Comparison of ENCODE assay signal across 20 cellular contexts in the genomic region with DNA sequence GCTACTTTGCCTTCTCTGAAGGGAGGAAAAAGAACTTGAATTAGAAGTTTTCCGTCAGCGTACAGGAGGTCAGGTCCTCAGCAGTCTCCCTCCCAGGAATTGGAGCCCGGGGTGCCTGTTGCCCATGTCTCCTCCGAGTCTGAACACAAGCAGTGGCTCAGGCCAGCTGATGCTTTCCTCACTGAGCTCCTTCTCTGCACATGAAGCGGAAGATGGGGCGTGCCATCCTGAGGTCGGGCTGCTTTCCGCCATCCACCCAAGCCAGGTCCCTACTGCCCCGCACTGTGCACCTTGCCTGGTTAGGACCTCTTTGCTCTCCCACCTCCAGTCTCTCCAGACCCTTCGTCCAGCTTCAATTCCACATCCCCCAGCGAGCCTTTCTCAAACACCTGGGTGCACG.
DNase-seq lines count a peak whose midpoint lies in the region; ATAC-seq and TF ChIP-seq lines count a peak whose summit lies in the region.
"Had no signal": no experiment of that assay in that cellular context is flagged by ENCODE, and none has a peak within 500 bp of the region (broad histone marks: within the 10 kb centered on the region; RNA-seq: fewer than 3 reads in every experiment).

No MANE protein-coding gene starts in this region.

- peaks cover 91% of the 10 kb centered on the region for H3K36me3 ChIP-seq in endodermal cell (ENCODE audit: control insufficient read depth, insufficient read depth, low read length)
- no peaks in the 10 kb centered on the region for H3K36me3 ChIP-seq in A673 (ENCODE audit: insufficient read depth, low read length, poor library complexity, severe bottlenecking)
- H3K36me3 ChIP-seq: thyroid gland, WERI-Rb-1 had no signal

- CTCF ChIA-PET in activated CD8-positive, alpha-beta T cell treated with anti-CD3 and anti-CD28 coated beads for 36 hours (lab: Charles Lee), result no interaction called here
- CTCF ChIA-PET in WTC11 (lab: Charles Lee), result no interaction called here
- CTCF ChIA-PET in A673 (lab: Charles Lee), result no interaction called here

- POLR2A ChIA-PET in activated CD8-positive, alpha-beta T cell treated with anti-CD3 and anti-CD28 coated beads for 36 hours (lab: Charles Lee), result interaction anchor here (0.9 kb wide), 1 partner anchor 19 kb away, joined by 3 read pairs; no protein-coding TSS in a partner anchor
- POLR2A ChIA-PET in WTC11 (lab: Charles Lee), result no interaction called here
- POLR2A ChIA-PET in A673 (lab: Charles Lee; ENCODE audit: low non-redundant PET), result no interaction called here

- WGBS in endodermal cell (ENCODE audit: insufficient coverage in 1 of 2, insufficient read length in 1 of 2), 2 experiments, result 97 to 98% methylated on average over 8 to 12 of the region's 12 CpGs

- peak overlapping the region; percentile 74 to 86 for H3K27ac Mint-ChIP-seq in activated naive CD4-positive, alpha-beta T cell treated with anti-CD3 and anti-CD28 coated beads, Interleukin-2, amount 50 U/mL, for 72 hours
- H3K27ac Mint-ChIP-seq in activated CD8-positive, alpha-beta T cell treated with anti-CD3 and anti-CD28 coated beads for 36 hours, result peak overlapping the region; percentile 77
- H3K27ac Mint-ChIP-seq in endodermal cell (peak overlapping the region; percentile 39), WTC11 (no peak overlapping the region; the same call in 1 of the 2 replicates)
- H3K27ac Mint-ChIP-seq: activated CD8-positive, alpha-beta memory T cell treated with anti-CD3 and anti-CD28 coated beads, Interleukin-2, amount 10 ng/mL, durations not matched to agents 7 days and 5 days; nephron had no signal

- ATAC-seq in activated naive CD4-positive, alpha-beta T cell treated with anti-CD3 and anti-CD28 coated beads, Interleukin-2, amount 50 U/mL, for 72 hours, result no peak
- no peak for ATAC-seq in activated CD8-positive, alpha-beta T cell treated with anti-CD3 and anti-CD28 coated beads for 36 hours
- no peak for ATAC-seq in WTC11
- ATAC-seq: activated CD8-positive, alpha-beta memory T cell treated with anti-CD3 and anti-CD28 coated beads, Interleukin-2, amount 10 ng/mL, durations not matched to agents 7 days and 5 days; HCT116 had no signal

- no peak for TF ChIP-seq CTCF in activated CD8-positive, alpha-beta T cell treated with anti-CD3 and anti-CD28 coated beads for 36 hours (IDR thresholded peaks at IDR 0.05)
- TF ChIP-seq CTCF in endodermal cell (conservative IDR thresholded peaks at IDR 0.05) (no peak), WTC11 (IDR thresholded peaks at IDR 0.05) (no peak), A673 (conservative IDR thresholded peaks at IDR 0.05; ENCODE audit: low read depth, low read length) (no peak)

- H3K27me3 ChIP-seq in endodermal cell (ENCODE audit: control insufficient read depth, insufficient read depth, low read length, poor library complexity, severe bottlenecking) (no peaks in the 10 kb centered on the region), A673 (replicated peaks; ENCODE audit: insufficient read depth, low read depth, low read length, poor library complexity) (peaks cover 90% of the 10 kb centered on the region)
- H3K27me3 ChIP-seq: sigmoid colon, thyroid gland had no signal

- intact Hi-C loops in activated CD8-positive, alpha-beta T cell treated with anti-CD3 and anti-CD28 coated beads for 36 hours (cut with micrococcal nuclease), result no loop called here
- intact Hi-C loops in A673 (cut with micrococcal nuclease; ENCODE audit: unreplicated experiment), result no loop called here

- H3K9me3 ChIP-seq in endodermal cell (ENCODE audit: control insufficient read depth, low read length) (no peaks in the 10 kb centered on the region), A673 (ENCODE audit: low read depth, low read length, poor library complexity, severe bottlenecking) (no peaks in the 10 kb centered on the region)
- H3K9me3 ChIP-seq: Caco-2, sigmoid colon, thyroid gland had no signal

- no peak overlapping the region for H3K4me3 ChIP-seq in endodermal cell (ENCODE audit: low read length)
- H3K4me3 ChIP-seq in A673 (ENCODE audit: low read depth, low read length, poor library complexity, severe bottlenecking), result no peak overlapping the region
- H3K4me3 ChIP-seq: sigmoid colon, thyroid gland had no signal

- no peak overlapping the region for H3K27ac ChIP-seq in endodermal cell (ENCODE audit: low read depth, low read length)
- no peak overlapping the region for H3K27ac ChIP-seq in A673 (ENCODE audit: low read depth, low read length, poor library complexity, severe bottlenecking)
- H3K27ac ChIP-seq: sigmoid colon, thyroid gland, WERI-Rb-1 had no signal

- no peaks in the 10 kb centered on the region for H3K9me3 Mint-ChIP-seq in activated naive CD4-positive, alpha-beta T cell treated with anti-CD3 and anti-CD28 coated beads, Interleukin-2, amount 50 U/mL, for 72 hours
- H3K9me3 Mint-ChIP-seq in activated CD8-positive, alpha-beta T cell treated with anti-CD3 and anti-CD28 coated beads for 36 hours, result no peaks in the 10 kb centered on the region
- H3K9me3 Mint-ChIP-seq in endodermal cell, result no peaks in the 10 kb centered on the region
- no peaks in the 10 kb centered on the region for H3K9me3 Mint-ChIP-seq in WTC11
- H3K9me3 Mint-ChIP-seq: nephron had no signal

- H3K9ac ChIP-seq in endodermal cell (ENCODE audit: extremely low read depth, low read length, poor library complexity, severe bottlenecking), result no peak overlapping the region

- no peaks in the 10 kb centered on the region for H3K27me3 Mint-ChIP-seq in activated CD8-positive, alpha-beta T cell treated with anti-CD3 and anti-CD28 coated beads for 36 hours
- H3K27me3 Mint-ChIP-seq in endodermal cell (ENCODE audit: insufficient read depth), result no peaks in the 10 kb centered on the region
- no peaks in the 10 kb centered on the region for H3K27me3 Mint-ChIP-seq in WTC11 (ENCODE audit: low read depth)
- H3K27me3 Mint-ChIP-seq: activated CD8-positive, alpha-beta memory T cell treated with anti-CD3 and anti-CD28 coated beads, Interleukin-2, amount 10 ng/mL, durations not matched to agents 7 days and 5 days had no signal

- H3K4me3 Mint-ChIP-seq in activated CD8-positive, alpha-beta T cell treated with anti-CD3 and anti-CD28 coated beads for 36 hours, result no peak overlapping the region
- H3K4me3 Mint-ChIP-seq in endodermal cell, result no peak overlapping the region
- no peak overlapping the region for H3K4me3 Mint-ChIP-seq in WTC11
- H3K4me3 Mint-ChIP-seq: activated CD8-positive, alpha-beta memory T cell treated with anti-CD3 and anti-CD28 coated beads, Interleukin-2, amount 10 ng/mL, durations not matched to agents 7 days and 5 days; nephron had no signal

- no peak for DNase-seq in activated naive CD4-positive, alpha-beta T cell treated with anti-CD3 and anti-CD28 coated beads, Interleukin-2, amount 50 U/mL, for 72 hours (ENCODE audit: low spot score in 2 of 2)
- DNase-seq in activated naive CD4-positive, alpha-beta T cell (lab: John Stamatoyannopoulos, UW), result no peak
- DNase-seq in activated CD8-positive, alpha-beta T cell treated with anti-CD3 and anti-CD28 coated beads for 36 hours, result no peak
- no peak for DNase-seq in endodermal cell
- no peak for DNase-seq in stimulated activated naive CD4-positive, alpha-beta T cell treated with Interleukin-2 at 50 U/mL for 16 hours (lab: John Stamatoyannopoulos, UW)
- no peak for DNase-seq in WTC11 (ENCODE audit: low spot score)
- DNase-seq in A673 (ENCODE audit: low spot score), result no peak
- no peak for DNase-seq in anterior cingulate cortex (lab: John Stamatoyannopoulos, UW)
- DNase-seq: activated CD8-positive, alpha-beta memory T cell treated with anti-CD3 and anti-CD28 coated beads, Interleukin-2, amount 10 ng/mL, durations not matched to agents 7 days and 5 days; activated gamma-delta T cell; Caco-2; mammary epithelial cell; NCI-H1105 treated with DMSO at 0.1 percent for 48 hours; NCI-H2081; NCI-H510A; sigmoid colon; thyroid gland; WERI-Rb-1 had no signal

- H3K4me1 ChIP-seq in endodermal cell (ENCODE audit: control insufficient read depth, insufficient read depth, low read length) (no peaks in the 10 kb centered on the region), A673 (ENCODE audit: insufficient read depth, low read length, poor library complexity, severe bottlenecking) (no peaks in the 10 kb centered on the region)
- H3K4me1 ChIP-seq: Caco-2, thyroid gland had no signal

- BruUV-seq in A673 (replicated peaks; lab: Mats Ljungman, UMichigan), result no TSS peak

- peaks cover 62% of the 10 kb centered on the region for H3K4me1 Mint-ChIP-seq in activated CD8-positive, alpha-beta T cell treated with anti-CD3 and anti-CD28 coated beads for 36 hours (ENCODE audit: low read depth)
- no peaks in the 10 kb centered on the region for H3K4me1 Mint-ChIP-seq in endodermal cell
- peaks cover 17% of the 10 kb centered on the region for H3K4me1 Mint-ChIP-seq in WTC11

- H3K36me3 Mint-ChIP-seq in activated naive CD4-positive, alpha-beta T cell treated with anti-CD3 and anti-CD28 coated beads, Interleukin-2, amount 50 U/mL, for 72 hours, result peaks cover 16 to 32% of the 10 kb centered on the region in 2 donors
- H3K36me3 Mint-ChIP-seq in activated CD8-positive, alpha-beta T cell treated with anti-CD3 and anti-CD28 coated beads for 36 hours (ENCODE audit: low read depth), result peaks cover 73% of the 10 kb centered on the region
- H3K36me3 Mint-ChIP-seq in endodermal cell (ENCODE audit: low read depth), result peaks cover 68% of the 10 kb centered on the region
- peaks cover 18% of the 10 kb centered on the region; the same call in 1 of the 2 replicates for H3K36me3 Mint-ChIP-seq in WTC11

TF ChIP-seq in WTC11, 78 proteins besides CTCF, POLR2A, EP300 and RAD21 (continues in another document):
- TF ChIP-seq ZBTB21 (CRISPR knock-in tag; IDR thresholded peaks at IDR 0.05; ENCODE audit: borderline replicate concordance) (no peak), GABPB1 (CRISPR knock-in tag; IDR thresholded peaks at IDR 0.05) (no peak), ZNF317 (CRISPR knock-in tag; IDR thresholded peaks at IDR 0.05; ENCODE audit: borderline replicate concordance, low read depth) (no peak), ZNF232 (CRISPR knock-in tag; IDR thresholded peaks at IDR 0.05) (no peak)
